Comparison of ENCODE assay signal across 8 cellular contexts in the genomic region with DNA sequence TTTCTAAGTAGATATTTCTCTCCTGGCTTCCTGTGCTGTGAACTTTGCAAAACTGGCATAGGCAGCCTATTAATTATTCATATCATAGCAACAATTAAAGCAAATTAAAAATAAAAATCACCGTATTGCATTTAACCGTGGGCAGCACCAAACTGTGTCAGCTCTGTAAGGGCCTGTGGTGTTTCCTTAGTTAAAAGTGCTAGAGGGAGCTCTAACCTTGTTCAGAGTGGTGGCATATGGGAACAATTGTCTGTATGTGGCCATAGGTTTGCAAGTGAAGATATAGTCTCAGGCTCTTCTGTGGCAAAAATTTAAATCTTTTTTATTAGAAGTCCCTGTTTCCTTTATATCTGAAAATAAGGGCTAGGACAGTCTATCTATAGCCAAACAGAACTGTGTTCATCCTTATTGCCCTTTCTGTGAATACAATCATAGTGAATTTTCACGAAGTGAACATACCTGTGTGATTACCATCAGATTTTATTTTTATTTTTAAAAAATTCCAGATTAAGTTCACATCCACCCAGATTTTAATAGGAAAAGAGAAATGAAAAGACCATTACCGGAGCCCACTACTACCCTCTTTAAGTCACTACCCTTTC.
DNase-seq lines count a peak whose midpoint lies in the region; ATAC-seq and TF ChIP-seq lines count a peak whose summit lies in the region.

No MANE protein-coding gene starts in this region.

- no peaks in the 10 kb centered on the region for H3K36me3 ChIP-seq in BE2C
- H3K36me3 ChIP-seq in HAP-1 (replicated peaks): no peaks in the 10 kb centered on the region
- H3K36me3 ChIP-seq in PC-9 (ENCODE audit: low read depth): no peaks in the 10 kb centered on the region
- no peaks in the 10 kb centered on the region for H3K36me3 ChIP-seq in smooth muscle cell (ENCODE audit: low read depth)

- intact Hi-C loops in PC-9 (cut with micrococcal nuclease; ENCODE audit: unreplicated experiment): no loop called here

- H4K20me1 ChIP-seq in PC-9 (ENCODE audit: insufficient read depth) (no peaks in the 10 kb centered on the region; the same call in 1 of the 2 replicates), smooth muscle cell (ENCODE audit: low read depth) (peaks cover 86% of the 10 kb centered on the region)

- no peaks in the 10 kb centered on the region for H3K9me3 ChIP-seq in BE2C
- H3K9me3 ChIP-seq in HAP-1: no peaks in the 10 kb centered on the region
- no peaks in the 10 kb centered on the region for H3K9me3 ChIP-seq in PC-9 (ENCODE audit: insufficient read depth, low read depth)
- H3K9me3 ChIP-seq in smooth muscle cell (replicated peaks; ENCODE audit: low read depth): no peaks in the 10 kb centered on the region

- H3K27ac ChIP-seq in PC-9 (no peak overlapping the region), smooth muscle cell (ENCODE audit: low read depth) (no peak overlapping the region)

- no TSS peak for BruUV-seq in PC-9 (replicated peaks; lab: Mats Ljungman, UMichigan)

- in situ Hi-C loops in HAP-1 (cut with MboI; ENCODE audit: low sequenced_read_pairs): no loop called here

- H3K79me2 ChIP-seq in PC-9 (ENCODE audit: low read depth) (no peaks in the 10 kb centered on the region), smooth muscle cell (ENCODE audit: low read depth) (peaks cover 2% of the 10 kb centered on the region)

- no peak overlapping the region for H3K4me3 ChIP-seq in BE2C (ENCODE audit: low read depth, low read length)
- H3K4me3 ChIP-seq in HAP-1: no peak overlapping the region
- H3K4me3 ChIP-seq in PC-9: no peak overlapping the region
- no peak overlapping the region for H3K4me3 ChIP-seq in fibroblast of villous mesenchyme (ENCODE audit: low read depth, low read length)
- no peak overlapping the region for H3K4me3 ChIP-seq in smooth muscle cell

- POLR2A ChIA-PET in PC-9 (lab: Charles Lee; ENCODE audit: unreplicated experiment): no interaction called here

- peak; percentile 71 for TF ChIP-seq CTCF in BE2C (IDR thresholded peaks at IDR 0.05; ENCODE audit: low read depth, low read length)
- peak; percentile 25; the same call in 1 of the 2 replicates for TF ChIP-seq CTCF in PC-9 (conservative IDR thresholded peaks at IDR 0.05)
- TF ChIP-seq CTCF in fibroblast of villous mesenchyme (IDR thresholded peaks at IDR 0.05; ENCODE audit: insufficient read depth, low read depth, low read length): peak; percentile 28
- TF ChIP-seq CTCF in smooth muscle cell (IDR thresholded peaks at IDR 0.05; ENCODE audit: borderline replicate concordance, insufficient read depth, poor library complexity, severe bottlenecking): no peak

- CTCF ChIA-PET in PC-9 (lab: Charles Lee): no interaction called here

- DNase-seq in BE2C (peak; percentile 5), HAP-1 (ENCODE audit: low spot score in 2 of 2) (peak; percentile 10 to 61), PC-9 (no peak), fibroblast of villous mesenchyme (ENCODE audit: low read depth) (no peak), smooth muscle cell (lab: John Stamatoyannopoulos, UW; ENCODE audit: unreplicated experiment) (no peak)

- no peak overlapping the region for H3K9ac ChIP-seq in smooth muscle cell (ENCODE audit: low read depth)

- H3K4me2 ChIP-seq in PC-9 (no peak overlapping the region), smooth muscle cell (no peak overlapping the region)

- WGBS in smooth muscle cell (ENCODE audit: low lambda C conversion rate): 71% methylated on average over 4 of the region's 4 CpGs

- H3K9me2 ChIP-seq in PC-9 (ENCODE audit: insufficient read depth): no peaks in the 10 kb centered on the region

- no peaks in the 10 kb centered on the region for H3F3A ChIP-seq in PC-9 (ENCODE audit: insufficient read depth, low read depth)
- H3F3A ChIP-seq in smooth muscle cell (ENCODE audit: low read depth): no peaks in the 10 kb centered on the region

- no peak overlapping the region for H2AFZ ChIP-seq in PC-9
- no peak overlapping the region for H2AFZ ChIP-seq in smooth muscle cell (ENCODE audit: low read depth)

- H3K4me1 ChIP-seq in BE2C (no peaks in the 10 kb centered on the region), HAP-1 (peaks cover 36% of the 10 kb centered on the region), PC-9 (replicated peaks; ENCODE audit: insufficient read depth) (no peaks in the 10 kb centered on the region), smooth muscle cell (ENCODE audit: low read depth) (no peaks in the 10 kb centered on the region)

- no peaks in the 10 kb centered on the region for H3K27me3 ChIP-seq in BE2C
- no peaks in the 10 kb centered on the region for H3K27me3 ChIP-seq in HAP-1 (ENCODE audit: low read depth)
- H3K27me3 ChIP-seq in PC-9 (ENCODE audit: insufficient read depth, low read depth): no peaks in the 10 kb centered on the region
- no peaks in the 10 kb centered on the region for H3K27me3 ChIP-seq in smooth muscle cell (ENCODE audit: low read depth)

- ATAC-seq in GM21526 (IDR thresholded peaks at IDR 0.05; ENCODE audit: low FRiP score, unreplicated experiment): no peak
- ATAC-seq in HG03469 (IDR thresholded peaks at IDR 0.05; ENCODE audit: unreplicated experiment): no peak
- ATAC-seq in HG03139 (IDR thresholded peaks at IDR 0.05; ENCODE audit: unreplicated experiment): no peak

Comparison
In these comparisons a context has a peak if more than half of its experiments do, and no peak if none do; other contexts are left out.
1. DNase-seq: peak in BE2C (single experiment) and HAP-1 (2 of 2); none in PC-9 (0 of 2), fibroblast of villous mesenchyme (single experiment) and smooth muscle cell (single experiment).